In genomic region chr20:32966382-32966781, GRCh38 we compare ENCODE assay signal across 22 cellular contexts. TPM values are rescaled to one million over a fixed set of nuclear protein-coding genes. Genes with fewer than 3 reads are reported as not detected.
DNase-seq lines count a peak whose midpoint lies in the region; ATAC-seq and TF ChIP-seq lines count a peak whose summit lies in the region.
"Had no signal": no experiment of that assay in that cellular context is flagged by ENCODE, and none has a peak within 500 bp of the region (broad histone marks: within the 10 kb centered on the region; RNA-seq: fewer than 3 reads in every experiment).

No MANE protein-coding gene starts in this region.

- no peak for DNase-seq in T-helper 2 cell treated with Interferon-gamma antibody and Interleukin-4, amounts not matched to agents 5 μg/mL and 100 μg/mL, for 36 hours (ENCODE audit: low spot score)
- DNase-seq in T-helper 2 cell = no peak
- DNase-seq in GM13976 (ENCODE audit: low spot score) = peak; percentile 20
- peak; percentile 42 for DNase-seq in chondrocyte (ENCODE audit: low spot score)
- DNase-seq in natural killer cell treated with Interleukin-12 subunit alpha and Interleukin-12 subunit beta and Interleukin-15 and Interleukin-18, amount 100 ng/mL, for 72 hours (ENCODE audit: low spot score) = peak; percentile 48
- DNase-seq: COR-L47, cortex of kidney, GOT3, MM.1S, NCI-H2029, NCI-H510A, upper lobe of left lung, WERI-Rb-1 had no signal

- in situ Hi-C loops in GM13976 (cut with MboI; ENCODE audit: low sequenced_read_pairs, unreplicated experiment) = no loop called here

- no peak for ATAC-seq in natural killer cell treated with Interleukin-12 subunit alpha and Interleukin-12 subunit beta and Interleukin-15 and Interleukin-18, amount 100 ng/mL, for 72 hours
- ATAC-seq in HG03025 (IDR thresholded peaks at IDR 0.05; ENCODE audit: low FRiP score, unreplicated experiment) (no peak), HG02938 (IDR thresholded peaks at IDR 0.05; ENCODE audit: unreplicated experiment) (no peak), HG03159 (IDR thresholded peaks at IDR 0.05; ENCODE audit: unreplicated experiment) (no peak)

- H3K27me3 Mint-ChIP-seq in T-helper 2 cell treated with Interferon-gamma antibody and Interleukin-4, amounts not matched to agents 5 μg/mL and 100 μg/mL, for 36 hours (ENCODE audit: low read depth) = no peaks in the 10 kb centered on the region
- peaks cover 29% of the 10 kb centered on the region for H3K27me3 Mint-ChIP-seq in chondrocyte (ENCODE audit: low read depth)
- H3K27me3 Mint-ChIP-seq in natural killer cell treated with Interleukin-12 subunit alpha and Interleukin-12 subunit beta and Interleukin-15 and Interleukin-18, amount 100 ng/mL, for 72 hours = no peaks in the 10 kb centered on the region

- H3K4me1 Mint-ChIP-seq in T-helper 2 cell treated with Interferon-gamma antibody and Interleukin-4, amounts not matched to agents 5 μg/mL and 100 μg/mL, for 36 hours (ENCODE audit: low read depth) = peaks cover 65% of the 10 kb centered on the region
- H3K4me1 Mint-ChIP-seq in chondrocyte (ENCODE audit: low read depth) = no peaks in the 10 kb centered on the region
- H3K4me1 Mint-ChIP-seq in natural killer cell treated with Interleukin-12 subunit alpha and Interleukin-12 subunit beta and Interleukin-15 and Interleukin-18, amount 100 ng/mL, for 72 hours (ENCODE audit: low read depth in 2 of 2) = peaks cover 20 to 26% of the 10 kb centered on the region in 2 donors

- H3K27ac Mint-ChIP-seq in T-helper 2 cell treated with Interferon-gamma antibody and Interleukin-4, amounts not matched to agents 5 μg/mL and 100 μg/mL, for 36 hours = no peak overlapping the region
- no peak overlapping the region for H3K27ac Mint-ChIP-seq in chondrocyte (ENCODE audit: unreplicated experiment)
- peak overlapping the region in 1 of 2 donors; percentile 45 for H3K27ac Mint-ChIP-seq in natural killer cell treated with Interleukin-12 subunit alpha and Interleukin-12 subunit beta and Interleukin-15 and Interleukin-18, amount 100 ng/mL, for 72 hours

- H3K36me3 Mint-ChIP-seq in T-helper 2 cell treated with Interferon-gamma antibody and Interleukin-4, amounts not matched to agents 5 μg/mL and 100 μg/mL, for 36 hours (ENCODE audit: low read depth) = no peaks in the 10 kb centered on the region
- no peaks in the 10 kb centered on the region for H3K36me3 Mint-ChIP-seq in chondrocyte (ENCODE audit: low read depth)
- H3K36me3 Mint-ChIP-seq in natural killer cell treated with Interleukin-12 subunit alpha and Interleukin-12 subunit beta and Interleukin-15 and Interleukin-18, amount 100 ng/mL, for 72 hours = no peaks in the 10 kb centered on the region

- no peaks in the 10 kb centered on the region for H3K9me3 Mint-ChIP-seq in T-helper 2 cell treated with Interferon-gamma antibody and Interleukin-4, amounts not matched to agents 5 μg/mL and 100 μg/mL, for 36 hours
- no peaks in the 10 kb centered on the region for H3K9me3 Mint-ChIP-seq in chondrocyte (ENCODE audit: low read depth)
- no peaks in the 10 kb centered on the region for H3K9me3 Mint-ChIP-seq in natural killer cell treated with Interleukin-12 subunit alpha and Interleukin-12 subunit beta and Interleukin-15 and Interleukin-18, amount 100 ng/mL, for 72 hours

- peak overlapping the region; percentile 71 for H3K4me3 Mint-ChIP-seq in T-helper 2 cell treated with Interferon-gamma antibody and Interleukin-4, amounts not matched to agents 5 μg/mL and 100 μg/mL, for 36 hours
- H3K4me3 Mint-ChIP-seq in chondrocyte (ENCODE audit: unreplicated experiment) = no peak overlapping the region
- peak overlapping the region; percentile 13 for H3K4me3 Mint-ChIP-seq in natural killer cell treated with Interleukin-12 subunit alpha and Interleukin-12 subunit beta and Interleukin-15 and Interleukin-18, amount 100 ng/mL, for 72 hours

- TF ChIP-seq CTCF in GM13976 (IDR thresholded peaks at IDR 0.05; ENCODE audit: borderline replicate concordance, control extremely low read depth, extremely low read depth, insufficient read depth, missing control alignments) = no peak
- no peak for TF ChIP-seq CTCF in chondrocyte (IDR thresholded peaks at IDR 0.05)

RNA-seq across cellular contexts. Expression of gene SUN5, which starts 37.9 kb away (rescaled TPM):
- total RNA-seq in chondrocyte = not detected in 3 replicates
- total RNA-seq in natural killer cell treated with Interleukin-12 subunit alpha and Interleukin-12 subunit beta and Interleukin-15 and Interleukin-18, amount 100 ng/mL, for 72 hours = not detected
- total RNA-seq: A172, astrocyte, G401, glomerular endothelial cell, omental fat pad, SJSA1, upper lobe of left lung had no signal

RNA-seq across cellular contexts. Expression of gene BPIFB2, which starts 41.1 kb away (rescaled TPM):
- not detected in 3 replicates for total RNA-seq in chondrocyte
- not detected for total RNA-seq in natural killer cell treated with Interleukin-12 subunit alpha and Interleukin-12 subunit beta and Interleukin-15 and Interleukin-18, amount 100 ng/mL, for 72 hours
- total RNA-seq: A172, astrocyte, G401, glomerular endothelial cell, omental fat pad, SJSA1 had no signal

Comparison
In these comparisons a context has a peak if more than half of its experiments do, and no peak if none do; other contexts are left out.
1. DNase-seq: peak in GM13976 (single experiment), chondrocyte (single experiment) and natural killer cell treated with Interleukin-12 subunit alpha and Interleukin-12 subunit beta and Interleukin-15 and Interleukin-18, amount 100 ng/mL, for 72 hours (single experiment); none in T-helper 2 cell treated with Interferon-gamma antibody and Interleukin-4, amounts not matched to agents 5 μg/mL and 100 μg/mL, for 36 hours (single experiment) and T-helper 2 cell (0 of 5).